Comparison of ENCODE assay signal across 1 cellular context in the genomic region with DNA sequence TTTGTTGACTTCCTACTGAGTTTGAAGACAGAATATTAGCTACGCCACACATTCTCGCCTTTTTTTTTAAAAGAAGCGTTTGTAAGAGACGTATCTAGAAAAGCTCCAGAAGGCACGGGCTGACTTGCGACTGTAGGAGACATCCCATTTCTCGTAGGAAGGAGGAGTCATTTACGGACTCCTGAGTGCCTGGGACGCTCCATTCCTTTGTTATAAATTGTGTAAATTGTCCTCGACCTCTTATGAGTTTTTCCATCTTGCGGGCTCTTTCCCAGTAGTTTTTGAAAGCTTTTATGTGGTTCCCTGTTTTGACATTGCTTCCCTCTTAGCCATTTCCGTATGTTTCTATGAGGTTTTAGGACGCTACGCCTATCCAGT.
TF ChIP-seq lines count a peak whose summit lies in the region.

No MANE protein-coding gene starts in this region.

TF ChIP-seq in H1, 55 proteins besides CTCF, POLR2A, EP300 and RAD21:
- no peak for TF ChIP-seq BRCA1 (IDR thresholded peaks at IDR 0.05; ENCODE audit: low read depth, low read length)
- no peak for TF ChIP-seq SP2 (IDR thresholded peaks at IDR 0.05; ENCODE audit: low read length)
- no peak for TF ChIP-seq GTF2F1 (IDR thresholded peaks at IDR 0.05; ENCODE audit: borderline replicate concordance, low read depth, low read length)
- TF ChIP-seq, protein P1, sequence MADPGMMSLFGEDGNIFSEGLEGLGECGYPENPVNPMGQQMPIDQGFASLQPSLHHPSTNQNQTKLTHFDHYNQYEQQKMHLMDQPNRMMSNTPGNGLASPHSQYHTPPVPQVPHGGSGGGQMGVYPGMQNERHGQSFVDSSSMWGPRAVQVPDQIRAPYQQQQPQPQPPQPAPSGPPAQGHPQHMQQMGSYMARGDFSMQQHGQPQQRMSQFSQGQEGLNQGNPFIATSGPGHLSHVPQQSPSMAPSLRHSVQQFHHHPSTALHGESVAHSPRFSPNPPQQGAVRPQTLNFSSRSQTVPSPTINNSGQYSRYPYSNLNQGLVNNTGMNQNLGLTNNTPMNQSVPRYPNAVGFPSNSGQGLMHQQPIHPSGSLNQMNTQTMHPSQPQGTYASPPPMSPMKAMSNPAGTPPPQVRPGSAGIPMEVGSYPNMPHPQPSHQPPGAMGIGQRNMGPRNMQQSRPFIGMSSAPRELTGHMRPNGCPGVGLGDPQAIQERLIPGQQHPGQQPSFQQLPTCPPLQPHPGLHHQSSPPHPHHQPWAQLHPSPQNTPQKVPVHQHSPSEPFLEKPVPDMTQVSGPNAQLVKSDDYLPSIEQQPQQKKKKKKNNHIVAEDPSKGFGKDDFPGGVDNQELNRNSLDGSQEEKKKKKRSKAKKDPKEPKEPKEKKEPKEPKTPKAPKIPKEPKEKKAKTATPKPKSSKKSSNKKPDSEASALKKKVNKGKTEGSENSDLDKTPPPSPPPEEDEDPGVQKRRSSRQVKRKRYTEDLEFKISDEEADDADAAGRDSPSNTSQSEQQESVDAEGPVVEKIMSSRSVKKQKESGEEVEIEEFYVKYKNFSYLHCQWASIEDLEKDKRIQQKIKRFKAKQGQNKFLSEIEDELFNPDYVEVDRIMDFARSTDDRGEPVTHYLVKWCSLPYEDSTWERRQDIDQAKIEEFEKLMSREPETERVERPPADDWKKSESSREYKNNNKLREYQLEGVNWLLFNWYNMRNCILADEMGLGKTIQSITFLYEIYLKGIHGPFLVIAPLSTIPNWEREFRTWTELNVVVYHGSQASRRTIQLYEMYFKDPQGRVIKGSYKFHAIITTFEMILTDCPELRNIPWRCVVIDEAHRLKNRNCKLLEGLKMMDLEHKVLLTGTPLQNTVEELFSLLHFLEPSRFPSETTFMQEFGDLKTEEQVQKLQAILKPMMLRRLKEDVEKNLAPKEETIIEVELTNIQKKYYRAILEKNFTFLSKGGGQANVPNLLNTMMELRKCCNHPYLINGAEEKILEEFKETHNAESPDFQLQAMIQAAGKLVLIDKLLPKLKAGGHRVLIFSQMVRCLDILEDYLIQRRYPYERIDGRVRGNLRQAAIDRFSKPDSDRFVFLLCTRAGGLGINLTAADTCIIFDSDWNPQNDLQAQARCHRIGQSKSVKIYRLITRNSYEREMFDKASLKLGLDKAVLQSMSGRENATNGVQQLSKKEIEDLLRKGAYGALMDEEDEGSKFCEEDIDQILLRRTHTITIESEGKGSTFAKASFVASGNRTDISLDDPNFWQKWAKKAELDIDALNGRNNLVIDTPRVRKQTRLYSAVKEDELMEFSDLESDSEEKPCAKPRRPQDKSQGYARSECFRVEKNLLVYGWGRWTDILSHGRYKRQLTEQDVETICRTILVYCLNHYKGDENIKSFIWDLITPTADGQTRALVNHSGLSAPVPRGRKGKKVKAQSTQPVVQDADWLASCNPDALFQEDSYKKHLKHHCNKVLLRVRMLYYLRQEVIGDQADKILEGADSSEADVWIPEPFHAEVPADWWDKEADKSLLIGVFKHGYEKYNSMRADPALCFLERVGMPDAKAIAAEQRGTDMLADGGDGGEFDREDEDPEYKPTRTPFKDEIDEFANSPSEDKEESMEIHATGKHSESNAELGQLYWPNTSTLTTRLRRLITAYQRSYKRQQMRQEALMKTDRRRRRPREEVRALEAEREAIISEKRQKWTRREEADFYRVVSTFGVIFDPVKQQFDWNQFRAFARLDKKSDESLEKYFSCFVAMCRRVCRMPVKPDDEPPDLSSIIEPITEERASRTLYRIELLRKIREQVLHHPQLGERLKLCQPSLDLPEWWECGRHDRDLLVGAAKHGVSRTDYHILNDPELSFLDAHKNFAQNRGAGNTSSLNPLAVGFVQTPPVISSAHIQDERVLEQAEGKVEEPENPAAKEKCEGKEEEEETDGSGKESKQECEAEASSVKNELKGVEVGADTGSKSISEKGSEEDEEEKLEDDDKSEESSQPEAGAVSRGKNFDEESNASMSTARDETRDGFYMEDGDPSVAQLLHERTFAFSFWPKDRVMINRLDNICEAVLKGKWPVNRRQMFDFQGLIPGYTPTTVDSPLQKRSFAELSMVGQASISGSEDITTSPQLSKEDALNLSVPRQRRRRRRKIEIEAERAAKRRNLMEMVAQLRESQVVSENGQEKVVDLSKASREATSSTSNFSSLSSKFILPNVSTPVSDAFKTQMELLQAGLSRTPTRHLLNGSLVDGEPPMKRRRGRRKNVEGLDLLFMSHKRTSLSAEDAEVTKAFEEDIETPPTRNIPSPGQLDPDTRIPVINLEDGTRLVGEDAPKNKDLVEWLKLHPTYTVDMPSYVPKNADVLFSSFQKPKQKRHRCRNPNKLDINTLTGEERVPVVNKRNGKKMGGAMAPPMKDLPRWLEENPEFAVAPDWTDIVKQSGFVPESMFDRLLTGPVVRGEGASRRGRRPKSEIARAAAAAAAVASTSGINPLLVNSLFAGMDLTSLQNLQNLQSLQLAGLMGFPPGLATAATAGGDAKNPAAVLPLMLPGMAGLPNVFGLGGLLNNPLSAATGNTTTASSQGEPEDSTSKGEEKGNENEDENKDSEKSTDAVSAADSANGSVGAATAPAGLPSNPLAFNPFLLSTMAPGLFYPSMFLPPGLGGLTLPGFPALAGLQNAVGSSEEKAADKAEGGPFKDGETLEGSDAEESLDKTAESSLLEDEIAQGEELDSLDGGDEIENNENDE (IDR thresholded peaks at IDR 0.05; ENCODE audit: insufficient replicate concordance, low read length), result no peak
- TF ChIP-seq, protein P2, sequence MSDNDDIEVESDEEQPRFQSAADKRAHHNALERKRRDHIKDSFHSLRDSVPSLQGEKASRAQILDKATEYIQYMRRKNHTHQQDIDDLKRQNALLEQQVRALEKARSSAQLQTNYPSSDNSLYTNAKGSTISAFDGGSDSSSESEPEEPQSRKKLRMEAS (IDR thresholded peaks at IDR 0.05), result no peak
- no peak for TF ChIP-seq SUZ12 (IDR thresholded peaks at IDR 0.05; ENCODE audit: low read length)
- TF ChIP-seq RBBP5 (IDR thresholded peaks at IDR 0.05; ENCODE audit: borderline replicate concordance, low read depth, low read length), result no peak
- TF ChIP-seq, protein P3, sequence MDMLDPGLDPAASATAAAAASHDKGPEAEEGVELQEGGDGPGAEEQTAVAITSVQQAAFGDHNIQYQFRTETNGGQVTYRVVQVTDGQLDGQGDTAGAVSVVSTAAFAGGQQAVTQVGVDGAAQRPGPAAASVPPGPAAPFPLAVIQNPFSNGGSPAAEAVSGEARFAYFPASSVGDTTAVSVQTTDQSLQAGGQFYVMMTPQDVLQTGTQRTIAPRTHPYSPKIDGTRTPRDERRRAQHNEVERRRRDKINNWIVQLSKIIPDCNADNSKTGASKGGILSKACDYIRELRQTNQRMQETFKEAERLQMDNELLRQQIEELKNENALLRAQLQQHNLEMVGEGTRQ (IDR thresholded peaks at IDR 0.05; ENCODE audit: low read length), result no peak
- no peak for TF ChIP-seq TEAD4 (IDR thresholded peaks at IDR 0.05; ENCODE audit: low read depth, low read length)
- TF ChIP-seq TAF7 (optimal IDR thresholded peaks at IDR 0.05; ENCODE audit: borderline replicate concordance, low read depth, low read length), result no peak
- TF ChIP-seq, protein P4, sequence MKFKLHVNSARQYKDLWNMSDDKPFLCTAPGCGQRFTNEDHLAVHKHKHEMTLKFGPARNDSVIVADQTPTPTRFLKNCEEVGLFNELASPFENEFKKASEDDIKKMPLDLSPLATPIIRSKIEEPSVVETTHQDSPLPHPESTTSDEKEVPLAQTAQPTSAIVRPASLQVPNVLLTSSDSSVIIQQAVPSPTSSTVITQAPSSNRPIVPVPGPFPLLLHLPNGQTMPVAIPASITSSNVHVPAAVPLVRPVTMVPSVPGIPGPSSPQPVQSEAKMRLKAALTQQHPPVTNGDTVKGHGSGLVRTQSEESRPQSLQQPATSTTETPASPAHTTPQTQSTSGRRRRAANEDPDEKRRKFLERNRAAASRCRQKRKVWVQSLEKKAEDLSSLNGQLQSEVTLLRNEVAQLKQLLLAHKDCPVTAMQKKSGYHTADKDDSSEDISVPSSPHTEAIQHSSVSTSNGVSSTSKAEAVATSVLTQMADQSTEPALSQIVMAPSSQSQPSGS (IDR thresholded peaks at IDR 0.05; ENCODE audit: low read length), result no peak
- no peak for TF ChIP-seq NANOG (IDR thresholded peaks at IDR 0.05; ENCODE audit: insufficient read depth, low read depth, low read length, poor library complexity, severe bottlenecking)
- TF ChIP-seq ASH2L (IDR thresholded peaks at IDR 0.05; ENCODE audit: low read length), result no peak
- no peak for TF ChIP-seq POLR2AphosphoS5 (IDR thresholded peaks at IDR 0.05; ENCODE audit: low read depth, low read length)
